In the genomic region with DNA sequence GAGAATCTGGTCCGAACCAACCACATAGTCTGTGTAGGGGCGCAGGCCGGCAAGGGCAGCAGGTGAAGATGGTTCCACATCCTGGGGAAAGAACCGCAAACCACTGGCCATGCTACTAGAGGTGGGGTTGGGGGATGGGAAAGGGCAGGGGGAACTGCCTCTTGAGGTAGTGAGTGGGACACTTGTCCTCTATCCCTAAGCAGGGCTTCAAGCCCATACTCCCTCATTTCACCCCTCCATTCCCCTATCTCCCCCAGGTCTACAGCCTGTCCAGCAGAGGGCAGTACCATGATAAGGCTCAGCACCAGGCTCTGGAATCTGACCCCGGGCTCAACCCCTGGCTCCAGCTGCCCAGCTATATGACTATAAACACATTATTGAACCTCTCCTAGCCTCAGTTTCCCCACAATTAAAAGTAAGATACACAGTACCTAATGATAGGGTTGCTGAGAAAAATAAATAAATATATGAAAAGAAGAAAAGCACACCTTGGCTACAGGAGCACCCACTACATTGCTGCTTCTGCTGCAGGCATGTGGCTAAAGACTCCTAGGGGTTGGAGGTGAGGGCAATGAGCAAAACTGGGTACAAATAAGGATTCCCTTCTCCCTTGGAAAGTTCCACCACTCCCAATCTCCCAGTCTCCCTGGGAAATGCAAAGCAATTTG, we compare ENCODE assay signal across 9 cellular contexts. TPM values are rescaled to one million over a fixed set of nuclear protein-coding genes. Genes with fewer than 3 reads are reported as not detected.
DNase-seq lines count a peak whose midpoint lies in the region; ATAC-seq and TF ChIP-seq lines count a peak whose summit lies in the region.
"Had no signal": no experiment of that assay in that cellular context is flagged by ENCODE, and none has a peak within 500 bp of the region (broad histone marks: within the 10 kb centered on the region; RNA-seq: fewer than 3 reads in every experiment).

No MANE protein-coding gene starts in this region.

- peak overlapping the region; percentile 66 for H3K27ac Mint-ChIP-seq in activated T-cell treated with anti-CD3 and anti-CD28 coated beads, Interleukin-2, amount 50 U/mL, for 72 hours
- no peak overlapping the region for H3K27ac Mint-ChIP-seq in glutamatergic neuron (ENCODE audit: unreplicated experiment)

- H3K4me1 Mint-ChIP-seq in activated T-cell treated with anti-CD3 and anti-CD28 coated beads, Interleukin-2, amount 50 U/mL, for 72 hours (ENCODE audit: low read depth) = peaks cover 15% of the 10 kb centered on the region
- H3K4me1 Mint-ChIP-seq in glutamatergic neuron (ENCODE audit: low read depth, unreplicated experiment) = peaks cover 10% of the 10 kb centered on the region

- TF ChIP-seq CTCF in glutamatergic neuron (IDR thresholded peaks at IDR 0.05; ENCODE audit: partially characterized antibody, unreplicated experiment) = peak; percentile 66

- H3K36me3 ChIP-seq in H7 (replicated peaks; ENCODE audit: control insufficient read depth, insufficient read depth, low read length) = peaks cover 20% of the 10 kb centered on the region

- no peaks in the 10 kb centered on the region for H3K27me3 ChIP-seq in H7 (ENCODE audit: control insufficient read depth, insufficient read depth, low read length)
- H3K27me3 ChIP-seq: BLaER1 treated with 17β-estradiol and CSF1 and Interleukin-3, amounts not matched to agents 10 nM and 100 nM had no signal

- ATAC-seq in activated T-cell treated with anti-CD3 and anti-CD28 coated beads, Interleukin-2, amount 50 U/mL, for 72 hours (replicated peaks in 1 of 2) = peak; percentile 68 to 75

- DNase-seq in NCI-H1105 treated with DMSO at 0.1 percent for 48 hours (lab: John Stamatoyannopoulos, UW) = peak; percentile 1
- no peak for DNase-seq in NCI-H1105 (lab: John Stamatoyannopoulos, UW)
- peak; percentile 93 for DNase-seq in H7
- DNase-seq in NOMO-1 (lab: John Stamatoyannopoulos, UW; ENCODE audit: unreplicated experiment in 2 of 2) = peak; percentile 29 to 39
- DNase-seq in activated T-cell treated with anti-CD3 and anti-CD28 coated beads, Interleukin-2, amount 50 U/mL, for 72 hours = peak; percentile 53 to 55
- peak; percentile 50 for DNase-seq in glutamatergic neuron
- peak in 2 of 3 donors; percentile 26 to 34 for DNase-seq in stimulated activated CD4-positive, alpha-beta T cell treated with anti-CD3 and anti-CD28 coated beads, Interleukin-12 subunit alpha, Interleukin-12 subunit beta, amount 100 ng/mL, for 48 hours (ENCODE audit: low read depth in 2 of 3, low spot score in 1 of 3)
- DNase-seq in NCI-H345 treated with DMSO at 0.1 percent for 48 hours (lab: John Stamatoyannopoulos, UW; ENCODE audit: unreplicated experiment) = no peak

- H3K4me3 ChIP-seq in H7 (ENCODE audit: insufficient read depth, low read depth, low read length) = no peak overlapping the region
- H3K4me3 ChIP-seq: BLaER1 treated with 17β-estradiol and CSF1 and Interleukin-3, amounts not matched to agents 10 nM and 100 nM had no signal

- H3K36me3 Mint-ChIP-seq in activated T-cell treated with anti-CD3 and anti-CD28 coated beads, Interleukin-2, amount 50 U/mL, for 72 hours (ENCODE audit: insufficient read depth in 2 of 2) = no peaks in the 10 kb centered on the region
- H3K36me3 Mint-ChIP-seq in glutamatergic neuron (ENCODE audit: unreplicated experiment) = no peaks in the 10 kb centered on the region

- no peaks in the 10 kb centered on the region for H3K9me3 Mint-ChIP-seq in activated T-cell treated with anti-CD3 and anti-CD28 coated beads, Interleukin-2, amount 50 U/mL, for 72 hours
- H3K9me3 Mint-ChIP-seq in glutamatergic neuron (ENCODE audit: unreplicated experiment) = peaks cover 5% of the 10 kb centered on the region

- H3K4me3 Mint-ChIP-seq in activated T-cell treated with anti-CD3 and anti-CD28 coated beads, Interleukin-2, amount 50 U/mL, for 72 hours = no peak overlapping the region
- no peak overlapping the region for H3K4me3 Mint-ChIP-seq in glutamatergic neuron (ENCODE audit: unreplicated experiment)

- no peaks in the 10 kb centered on the region for H3K27me3 Mint-ChIP-seq in activated T-cell treated with anti-CD3 and anti-CD28 coated beads, Interleukin-2, amount 50 U/mL, for 72 hours (ENCODE audit: low read depth)
- H3K27me3 Mint-ChIP-seq in glutamatergic neuron (ENCODE audit: unreplicated experiment) = peaks cover 5% of the 10 kb centered on the region

RNA-seq across cellular contexts. Expression of a gene that starts 6.3 kb away (rescaled TPM):
- 45.6 and 46.9 TPM in 2 replicates for total RNA-seq in H7 (2014; rRNA removed; shearing (Covaris generic))
- 10 to 100 TPM; 20.0 to 24.5 TPM for total RNA-seq in activated T-cell treated with anti-CD3 and anti-CD28 coated beads, Interleukin-2, amount 50 U/mL, for 72 hours
- 44.6 TPM for total RNA-seq in glutamatergic neuron (ENCODE audit: unreplicated experiment)

RNA-seq across cellular contexts. Expression of a gene that starts 6.3 kb away (rescaled TPM):
- total RNA-seq in H7 (2014; rRNA removed; shearing (Covaris generic)) = 0.90 and 2.7 TPM in 2 replicates
- total RNA-seq in activated T-cell treated with anti-CD3 and anti-CD28 coated beads, Interleukin-2, amount 50 U/mL, for 72 hours = 1 to 10 TPM; 2.0 to 2.2 TPM
- total RNA-seq in glutamatergic neuron (ENCODE audit: unreplicated experiment) = 7.8 TPM

RNA-seq across cellular contexts. Expression of a gene that starts 49.3 kb away (rescaled TPM):
- 31.7 and 43.6 TPM in 2 replicates for total RNA-seq in H7 (2014; rRNA removed; shearing (Covaris generic))
- total RNA-seq in activated T-cell treated with anti-CD3 and anti-CD28 coated beads, Interleukin-2, amount 50 U/mL, for 72 hours = 10 to 100 TPM; 53.3 to 61.0 TPM
- 64.3 TPM for total RNA-seq in glutamatergic neuron (ENCODE audit: unreplicated experiment)

RNA-seq across cellular contexts. Expression of a gene that starts 49.4 kb away (rescaled TPM):
- total RNA-seq in H7 (2014; rRNA removed; shearing (Covaris generic)) = 0.10 and 0.11 TPM in 2 replicates
- under 1 TPM; 0.22 to 0.44 TPM for total RNA-seq in activated T-cell treated with anti-CD3 and anti-CD28 coated beads, Interleukin-2, amount 50 U/mL, for 72 hours
- 0.78 TPM for total RNA-seq in glutamatergic neuron (ENCODE audit: unreplicated experiment)

RNA-seq across cellular contexts. Expression of a gene that starts 52.2 kb away (rescaled TPM):
- 13.4 and 16.5 TPM in 2 replicates for total RNA-seq in H7 (2014; rRNA removed; shearing (Covaris generic))
- 10 to 100 TPM; 68.7 to 81.3 TPM for total RNA-seq in activated T-cell treated with anti-CD3 and anti-CD28 coated beads, Interleukin-2, amount 50 U/mL, for 72 hours
- 11.1 TPM for total RNA-seq in glutamatergic neuron (ENCODE audit: unreplicated experiment)

Comparison
In these comparisons a context has a peak if more than half of its experiments do, and no peak if none do; other contexts are left out.
1. DNase-seq: peak in NCI-H1105 treated with DMSO at 0.1 percent for 48 hours (single experiment), H7 (single experiment), NOMO-1 (2 of 2), activated T-cell treated with anti-CD3 and anti-CD28 coated beads, Interleukin-2, amount 50 U/mL, for 72 hours (2 of 2), glutamatergic neuron (single experiment) and stimulated activated CD4-positive, alpha-beta T cell treated with anti-CD3 and anti-CD28 coated beads, Interleukin-12 subunit alpha, Interleukin-12 subunit beta, amount 100 ng/mL, for 48 hours (2 of 3); none in NCI-H1105 (single experiment) and NCI-H345 treated with DMSO at 0.1 percent for 48 hours (single experiment).